12 cellular contexts compared by ENCODE assay signal in the genomic region with DNA sequence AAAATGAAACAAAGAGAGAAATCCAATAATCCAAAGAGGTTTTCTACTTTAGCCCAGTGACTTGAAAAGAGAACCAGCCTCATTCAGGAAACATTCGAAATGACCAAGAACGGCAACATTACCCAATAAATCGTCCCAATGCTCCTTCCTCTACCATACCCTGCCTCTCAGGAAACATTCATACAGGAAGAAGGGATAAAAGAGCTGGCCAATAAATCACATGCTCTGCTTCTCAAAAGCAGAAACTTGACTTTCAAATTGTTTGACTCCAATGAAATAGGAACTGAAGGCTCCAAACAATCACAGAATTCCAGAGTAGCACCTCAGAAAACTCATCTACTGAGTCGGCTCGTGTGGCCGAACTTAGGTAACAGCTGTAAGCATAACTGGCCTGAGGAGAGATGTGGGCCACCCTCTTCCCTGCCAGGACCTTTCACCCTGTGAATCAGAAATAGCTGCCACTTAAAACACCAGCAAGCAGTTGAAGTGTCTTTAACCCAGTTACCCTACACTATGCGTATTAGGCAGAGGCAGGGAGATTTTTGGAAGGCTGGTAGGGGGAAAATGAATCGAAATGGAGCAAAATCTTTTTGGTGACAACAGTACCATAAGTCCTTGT. TPM values are rescaled to one million over a fixed set of nuclear protein-coding genes. Genes with fewer than 3 reads are reported as not detected.
DNase-seq lines count a peak whose midpoint lies in the region; ATAC-seq and TF ChIP-seq lines count a peak whose summit lies in the region.
"Had no signal": no experiment of that assay in that cellular context is flagged by ENCODE, and none has a peak within 500 bp of the region (broad histone marks: within the 10 kb centered on the region; RNA-seq: fewer than 3 reads in every experiment).

No MANE protein-coding gene starts in this region.

- no peak overlapping the region for H3K4me3 ChIP-seq in muscle layer of duodenum (ENCODE audit: low read depth in 1 of 2, low read length in 2 of 2)
- H3K4me3 ChIP-seq: Peyer's patch had no signal

- peak overlapping the region; percentile 1 for H3K27ac ChIP-seq in muscle layer of duodenum (ENCODE audit: low read length)
- no peak overlapping the region for H3K27ac ChIP-seq in CD4-positive, alpha-beta T cell (ENCODE audit: low read depth, low read length)

- no peak for TF ChIP-seq CTCF in CD4-positive, alpha-beta T cell (IDR thresholded peaks at IDR 0.05)

- H3K36me3 ChIP-seq in muscle layer of duodenum (ENCODE audit: control insufficient read depth in 1 of 2, insufficient read depth in 2 of 2, low read length in 2 of 2): no peaks in the 10 kb centered on the region
- H3K36me3 ChIP-seq: Peyer's patch had no signal

- peaks cover 0 to 6% of the 10 kb centered on the region in 2 donors for H3K4me1 ChIP-seq in muscle layer of duodenum (ENCODE audit: control insufficient read depth in 1 of 2, insufficient read depth in 2 of 2, low read length in 2 of 2)

- intact Hi-C loops in Right ventricle myocardium superior (cut with DNase I): no loop called here
- intact Hi-C loops in head of caudate nucleus (cut with DNase I): no loop called here
- intact Hi-C loops in CD4-positive, alpha-beta T cell (cut with DNase I, micrococcal nuclease): no loop called here

- CTCF ChIA-PET in CD4-positive, alpha-beta T cell (lab: Charles Lee): no interaction called here

- H3K36me3 Mint-ChIP-seq in CD4-positive, alpha-beta T cell (ENCODE audit: low read depth): no peaks in the 10 kb centered on the region

- peak; percentile 95 for ATAC-seq in Right ventricle myocardium superior (ENCODE audit: poor library complexity)
- ATAC-seq in HG03469 (IDR thresholded peaks at IDR 0.05; ENCODE audit: unreplicated experiment): no peak
- ATAC-seq in CD4-positive, alpha-beta T cell (ENCODE audit: poor library complexity): no peak
- no peak for ATAC-seq in HG03196 (IDR thresholded peaks at IDR 0.05; ENCODE audit: unreplicated experiment)

- H3K27me3 ChIP-seq in muscle layer of duodenum (ENCODE audit: low read depth, low read length): no peaks in the 10 kb centered on the region
- no peaks in the 10 kb centered on the region for H3K27me3 ChIP-seq in CD4-positive, alpha-beta T cell (ENCODE audit: control insufficient read depth, insufficient read depth, low read length)
- H3K27me3 ChIP-seq: Peyer's patch had no signal

- no peaks in the 10 kb centered on the region for H3K27me3 Mint-ChIP-seq in CD4-positive, alpha-beta T cell

- H3K9me3 Mint-ChIP-seq in CD4-positive, alpha-beta T cell: no peaks in the 10 kb centered on the region
- H3K9me3 Mint-ChIP-seq: activated naive CD4-positive, alpha-beta T cell treated with anti-CD3 and anti-CD28 coated beads for 36 hours had no signal

- DNase-seq in Ammon's horn (ENCODE audit: low spot score) (peak; percentile 51), NOMO-1 treated with DMSO at 0.1 percent for 48 hours (lab: John Stamatoyannopoulos, UW; ENCODE audit: unreplicated experiment) (peak; percentile 66), Right ventricle myocardium superior (peak; percentile 52), head of caudate nucleus (no peak)
- no peak for DNase-seq in CD4-positive, alpha-beta T cell
- DNase-seq: activated naive CD4-positive, alpha-beta T cell treated with anti-CD3 and anti-CD28 coated beads for 36 hours; NCI-H187; Peyer's patch; T1000 had no signal

- H3K4me1 Mint-ChIP-seq in CD4-positive, alpha-beta T cell (ENCODE audit: low read depth): peaks cover 53% of the 10 kb centered on the region

- no peak overlapping the region for H3K4me3 Mint-ChIP-seq in CD4-positive, alpha-beta T cell
- H3K4me3 Mint-ChIP-seq: activated naive CD4-positive, alpha-beta T cell treated with anti-CD3 and anti-CD28 coated beads for 36 hours had no signal

- no peak overlapping the region for H3K27ac Mint-ChIP-seq in CD4-positive, alpha-beta T cell
- H3K27ac Mint-ChIP-seq: activated naive CD4-positive, alpha-beta T cell treated with anti-CD3 and anti-CD28 coated beads for 36 hours had no signal

- POLR2A ChIA-PET in CD4-positive, alpha-beta T cell (lab: Charles Lee): interaction anchor here (0.5 to 1.1 kb wide), 2 partner anchors 15 to 105 kb away, joined by 3 to 5 read pairs; partner anchors contain the start of gene ARL15

- H3K9me3 ChIP-seq in muscle layer of duodenum (ENCODE audit: control insufficient read depth in 1 of 2, low read length in 2 of 2): no peaks in the 10 kb centered on the region
- H3K9me3 ChIP-seq in CD4-positive, alpha-beta T cell (ENCODE audit: control insufficient read depth, low read length): no peaks in the 10 kb centered on the region
- H3K9me3 ChIP-seq: Peyer's patch had no signal

RNA-seq across cellular contexts. Expression of gene ARL15, which starts 14.6 kb away (rescaled TPM):
- total RNA-seq in Right ventricle myocardium superior: 20.3 TPM
- total RNA-seq in CD4-positive, alpha-beta T cell: 10 to 100 TPM in 1 of 2 experiments, 1 to 10 TPM in 1; 9.1 to 10.6 TPM

Comparison
In these comparisons a context has a peak if more than half of its experiments do, and no peak if none do; other contexts are left out.
1. DNase-seq: peak in Ammon's horn (single experiment), NOMO-1 treated with DMSO at 0.1 percent for 48 hours (single experiment) and Right ventricle myocardium superior (single experiment); none in head of caudate nucleus (0 of 42) and CD4-positive, alpha-beta T cell (0 of 10).